Comparison of ENCODE assay signal across 35 cellular contexts in genomic region chr13:92849381-92849780, GRCh38.
"Had no signal": no experiment of that assay in that cellular context is flagged by ENCODE, and none has a peak within 500 bp of the region (broad histone marks: within the 10 kb centered on the region; RNA-seq: fewer than 3 reads in every experiment).

No MANE protein-coding gene starts in this region.

- H3K36me3 ChIP-seq: brain microvascular endothelial cell, heart left ventricle had no signal

- H3K27ac ChIP-seq: brain microvascular endothelial cell, epithelial cell of prostate, heart left ventricle had no signal

- H3K27ac Mint-ChIP-seq: activated CD4-positive, alpha-beta T cell treated with anti-CD3 and anti-CD28 coated beads for 36 hours; activated CD4-positive, alpha-beta T cell treated with anti-CD3 and anti-CD28 coated beads, Interleukin-2, amount 10 ng/mL, durations not matched to agents 7 days and 5 days; activated CD8-positive, alpha-beta T cell treated with anti-CD3 and anti-CD28 coated beads for 36 hours; activated naive CD8-positive, alpha-beta T cell; activated T-helper 17 cell treated with anti-CD3 and anti-CD28 coated beads, Interleukin-2, amount 50 U/mL, for 72 hours; T-helper 17 cell; T-helper 2 cell treated with Interferon-gamma antibody and Interleukin-4, amounts not matched to agents 5 μg/mL and 100 μg/mL, for 36 hours had no signal

- H3K9me3 ChIP-seq: heart left ventricle had no signal

- H3K27me3 Mint-ChIP-seq: activated CD4-positive, alpha-beta T cell treated with anti-CD3 and anti-CD28 coated beads for 36 hours; activated CD4-positive, alpha-beta T cell treated with anti-CD3 and anti-CD28 coated beads, Interleukin-2, amount 10 ng/mL, durations not matched to agents 7 days and 5 days; activated CD8-positive, alpha-beta T cell treated with anti-CD3 and anti-CD28 coated beads for 36 hours; activated T-helper 17 cell treated with anti-CD3 and anti-CD28 coated beads, Interleukin-2, amount 50 U/mL, for 72 hours; central memory CD8-positive, alpha-beta T cell; T-helper 17 cell had no signal

- H3K36me3 Mint-ChIP-seq: activated naive CD8-positive, alpha-beta T cell had no signal

- ATAC-seq: activated CD4-positive, alpha-beta T cell treated with anti-CD3 and anti-CD28 coated beads for 36 hours; activated CD8-positive, alpha-beta T cell treated with anti-CD3 and anti-CD28 coated beads for 36 hours; activated T-cell treated with anti-CD3 and anti-CD28 coated beads, Interleukin-2, amount 50 U/mL, for 4 hours; activated T-helper 17 cell treated with anti-CD3 and anti-CD28 coated beads, Interleukin-2, amount 50 U/mL, for 72 hours; esophagus mucosa; heart left ventricle; T-helper 17 cell had no signal

- H3K27me3 ChIP-seq: brain microvascular endothelial cell, heart left ventricle had no signal

- H3K4me1 ChIP-seq: heart left ventricle had no signal

- H3K4me3 ChIP-seq: heart left ventricle had no signal

- H3K4me3 Mint-ChIP-seq: activated CD4-positive, alpha-beta T cell treated with anti-CD3 and anti-CD28 coated beads for 36 hours; activated CD4-positive, alpha-beta T cell treated with anti-CD3 and anti-CD28 coated beads, Interleukin-2, amount 10 ng/mL, durations not matched to agents 7 days and 5 days; activated CD8-positive, alpha-beta T cell treated with anti-CD3 and anti-CD28 coated beads for 36 hours; activated naive CD8-positive, alpha-beta T cell; activated T-cell treated with anti-CD3 and anti-CD28 coated beads, Interleukin-2, amount 50 U/mL, for 4 hours; activated T-helper 17 cell treated with anti-CD3 and anti-CD28 coated beads, Interleukin-2, amount 50 U/mL, for 72 hours; central memory CD8-positive, alpha-beta T cell; T-helper 17 cell; T-helper 2 cell treated with Interferon-gamma antibody and Interleukin-4, amounts not matched to agents 5 μg/mL and 100 μg/mL, for 36 hours had no signal

- DNase-seq: activated CD4-positive, alpha-beta T cell treated with anti-CD3 and anti-CD28 coated beads for 36 hours; activated CD4-positive, alpha-beta T cell treated with anti-CD3 and anti-CD28 coated beads, Interleukin-2, amount 10 ng/mL, durations not matched to agents 7 days and 5 days; activated CD4-positive, alpha-beta T cell treated with anti-CD3 and anti-CD28 coated beads, Interleukin-2, amount 50 U/mL, for 4 hours; activated CD4-positive, CD25-positive, alpha-beta regulatory T cell; activated CD4-positive, CD25-positive, alpha-beta regulatory T cell treated with anti-CD3 and anti-CD28 coated beads, Interleukin-2, amount 50 U/mL, for 72 hours; activated CD8-positive, alpha-beta memory T cell treated with anti-CD3 and anti-CD28 coated beads for 24 hours; activated CD8-positive, alpha-beta T cell treated with anti-CD3 and anti-CD28 coated beads for 36 hours; activated effector memory CD4-positive, alpha-beta T cell treated with Interleukin-2 at 50 U/mL for 16 hours; activated gamma-delta T cell treated with Interleukin-2 at 50 U/mL for 16 hours; activated naive CD4-positive, alpha-beta T cell treated with anti-CD3 and anti-CD28 coated beads, Interleukin-2, amount 50 U/mL, for 16 hours; activated naive CD4-positive, alpha-beta T cell treated with Interleukin-2 at 50 U/mL for 16 hours; activated T-cell treated with anti-CD3 and anti-CD28 coated beads, Interleukin-2, amount 50 U/mL, for 4 hours; amniotic stem cell; anterior cingulate cortex; brain microvascular endothelial cell; cortex of kidney; effector CD8-positive, alpha-beta T cell; foreskin fibroblast; glutamatergic neuron; heart left ventricle; T-helper 1 cell; T-helper 17 cell; T1000 had no signal

- H3K4me1 Mint-ChIP-seq: activated CD4-positive, alpha-beta T cell treated with anti-CD3 and anti-CD28 coated beads for 36 hours; activated CD4-positive, alpha-beta T cell treated with anti-CD3 and anti-CD28 coated beads, Interleukin-2, amount 10 ng/mL, durations not matched to agents 7 days and 5 days; activated T-helper 17 cell treated with anti-CD3 and anti-CD28 coated beads, Interleukin-2, amount 50 U/mL, for 72 hours; central memory CD8-positive, alpha-beta T cell; T-helper 17 cell had no signal

- H3K9me3 Mint-ChIP-seq: activated T-cell treated with anti-CD3 and anti-CD28 coated beads, Interleukin-2, amount 50 U/mL, for 4 hours had no signal

- FAIRE-seq: astrocyte, bronchial epithelial cell, colon, endometrium, endothelial cell of umbilical vein, frontal cortex had no signal
